8 cellular contexts compared by ENCODE assay signal in genomic region chr7:51162724-51163329, GRCh38.
DNase-seq lines count a peak whose midpoint lies in the region; ATAC-seq and TF ChIP-seq lines count a peak whose summit lies in the region.

No MANE protein-coding gene starts in this region.

- peak; percentile 94 for TF ChIP-seq CTCF in BE2C (IDR thresholded peaks at IDR 0.05; ENCODE audit: low read depth, low read length)
- peak; percentile 82 for TF ChIP-seq CTCF in WI38 (IDR thresholded peaks at IDR 0.05; ENCODE audit: low read depth, low read length)

- H3K9me3 ChIP-seq in BE2C, result no peaks in the 10 kb centered on the region

- H3K4me3 ChIP-seq in BE2C (ENCODE audit: low read depth, low read length) (no peak overlapping the region), WI38 (ENCODE audit: low read depth, low read length) (no peak overlapping the region)

- ATAC-seq in GM18909 (IDR thresholded peaks at IDR 0.05; ENCODE audit: poor library complexity, unreplicated experiment) (peak; percentile 92), HG03108 (IDR thresholded peaks at IDR 0.05; ENCODE audit: unreplicated experiment) (peak; percentile 88)

- H3K36me3 ChIP-seq in BE2C, result no peaks in the 10 kb centered on the region

- H3K27me3 ChIP-seq in BE2C, result 0 out of 2 replicates have a peak, but pooled peaks cover 3% of the 10 kb centered on the region

- peak; percentile 83 for DNase-seq in BE2C
- DNase-seq in NCI-H2171 treated with DMSO at 0.1 percent for 48 hours (lab: John Stamatoyannopoulos, UW), result peak; percentile 85
- DNase-seq in caudate nucleus (lab: John Stamatoyannopoulos, UW), result peak in 57 of 61 donors; percentile 15 to 98 (median 75)
- peak; percentile 88 for DNase-seq in kidney tubule cell (ENCODE audit: low spot score)
- DNase-seq in stimulated activated CD4-positive, alpha-beta T cell treated with anti-CD3 and anti-CD28 coated beads, Interleukin-4, amount 100 ng/mL, for 48 hours (ENCODE audit: low read depth in 2 of 2), result peak; percentile 70

- H3K4me1 ChIP-seq in BE2C, result no peaks in the 10 kb centered on the region

- no peak overlapping the region for H3K27ac ChIP-seq in caudate nucleus (ENCODE audit: low read depth, low read length)
